Comparison of ENCODE assay signal across 1 cellular context in the genomic region with DNA sequence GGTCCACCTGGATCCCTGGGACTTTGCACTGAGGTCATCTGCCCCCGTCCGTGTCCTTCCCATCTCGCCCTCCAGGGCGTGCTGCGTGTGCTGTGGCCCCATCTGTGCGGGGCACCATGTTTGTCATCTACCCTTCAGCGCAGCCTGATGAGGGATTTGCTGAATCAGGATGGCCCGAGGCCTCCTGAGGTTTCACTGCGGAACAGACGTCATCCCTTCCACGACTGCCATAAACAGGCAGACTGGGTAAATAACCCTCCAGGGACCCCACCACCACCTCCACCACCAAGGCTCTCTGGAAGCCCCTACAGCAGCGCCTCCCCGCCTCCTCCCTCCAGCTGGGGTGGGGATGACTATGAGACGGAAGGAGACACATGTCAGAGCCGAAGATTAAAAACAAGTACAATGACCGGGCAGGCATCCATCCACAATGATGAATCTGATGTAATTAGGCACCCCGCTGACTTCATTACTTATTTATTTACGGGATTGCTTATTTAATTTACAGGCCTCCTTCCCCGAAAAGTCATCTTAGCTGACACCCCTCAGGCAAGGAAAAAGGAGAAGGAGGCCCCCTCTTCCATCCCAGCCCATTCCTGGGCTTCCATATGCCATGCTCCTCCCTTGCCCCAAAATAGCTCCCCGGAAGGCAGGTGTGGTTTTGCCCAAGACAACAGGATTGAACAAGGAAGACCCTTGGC.
A peak's percentile ranks its signal among the peaks of the same experiment; 100 is the strongest.
TF ChIP-seq lines count a peak whose summit lies in the region.

No MANE protein-coding gene starts in this region.

TF ChIP-seq in HEK293, 187 proteins besides CTCF, POLR2A, EP300 and RAD21 (continued from another document and continues in another):
- TF ChIP-seq, protein P1, sequence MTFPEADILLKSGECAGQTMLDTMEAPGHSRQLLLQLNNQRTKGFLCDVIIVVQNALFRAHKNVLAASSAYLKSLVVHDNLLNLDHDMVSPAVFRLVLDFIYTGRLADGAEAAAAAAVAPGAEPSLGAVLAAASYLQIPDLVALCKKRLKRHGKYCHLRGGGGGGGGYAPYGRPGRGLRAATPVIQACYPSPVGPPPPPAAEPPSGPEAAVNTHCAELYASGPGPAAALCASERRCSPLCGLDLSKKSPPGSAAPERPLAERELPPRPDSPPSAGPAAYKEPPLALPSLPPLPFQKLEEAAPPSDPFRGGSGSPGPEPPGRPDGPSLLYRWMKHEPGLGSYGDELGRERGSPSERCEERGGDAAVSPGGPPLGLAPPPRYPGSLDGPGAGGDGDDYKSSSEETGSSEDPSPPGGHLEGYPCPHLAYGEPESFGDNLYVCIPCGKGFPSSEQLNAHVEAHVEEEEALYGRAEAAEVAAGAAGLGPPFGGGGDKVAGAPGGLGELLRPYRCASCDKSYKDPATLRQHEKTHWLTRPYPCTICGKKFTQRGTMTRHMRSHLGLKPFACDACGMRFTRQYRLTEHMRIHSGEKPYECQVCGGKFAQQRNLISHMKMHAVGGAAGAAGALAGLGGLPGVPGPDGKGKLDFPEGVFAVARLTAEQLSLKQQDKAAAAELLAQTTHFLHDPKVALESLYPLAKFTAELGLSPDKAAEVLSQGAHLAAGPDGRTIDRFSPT (tag by site-specific recombination; IDR thresholded peaks at IDR 0.05) = peak; percentile 81
- TF ChIP-seq, protein P2, sequence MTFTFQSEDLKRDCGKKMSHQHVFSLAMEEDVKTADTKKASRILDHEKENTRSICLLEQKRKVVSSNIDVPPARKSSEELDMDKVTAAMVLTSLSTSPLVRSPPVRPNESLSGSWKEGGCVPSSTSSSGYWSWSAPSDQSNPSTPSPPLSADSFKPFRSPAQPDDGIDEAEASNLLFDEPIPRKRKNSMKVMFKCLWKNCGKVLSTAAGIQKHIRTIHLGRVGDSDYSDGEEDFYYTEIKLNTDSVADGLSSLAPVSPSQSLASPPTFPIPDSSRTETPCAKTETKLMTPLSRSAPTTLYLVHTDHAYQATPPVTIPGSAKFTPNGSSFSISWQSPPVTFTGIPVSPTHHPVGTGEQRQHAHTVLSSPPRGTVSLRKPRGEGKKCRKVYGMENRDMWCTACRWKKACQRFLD (tag by site-specific recombination; IDR thresholded peaks at IDR 0.05) = no peak
- TF ChIP-seq IKZF3 (tag by site-specific recombination; IDR thresholded peaks at IDR 0.05) = peak; percentile 65
- TF ChIP-seq ZNF302 (tag by site-specific recombination; IDR thresholded peaks at IDR 0.05; ENCODE audit: low read depth) = no peak
- peak; percentile 85 for TF ChIP-seq FEZF1 (tag by site-specific recombination; IDR thresholded peaks at IDR 0.05)
- TF ChIP-seq ZNF23 (tag by site-specific recombination; IDR thresholded peaks at IDR 0.05; ENCODE audit: borderline replicate concordance) = no peak
- TF ChIP-seq, protein P3, sequence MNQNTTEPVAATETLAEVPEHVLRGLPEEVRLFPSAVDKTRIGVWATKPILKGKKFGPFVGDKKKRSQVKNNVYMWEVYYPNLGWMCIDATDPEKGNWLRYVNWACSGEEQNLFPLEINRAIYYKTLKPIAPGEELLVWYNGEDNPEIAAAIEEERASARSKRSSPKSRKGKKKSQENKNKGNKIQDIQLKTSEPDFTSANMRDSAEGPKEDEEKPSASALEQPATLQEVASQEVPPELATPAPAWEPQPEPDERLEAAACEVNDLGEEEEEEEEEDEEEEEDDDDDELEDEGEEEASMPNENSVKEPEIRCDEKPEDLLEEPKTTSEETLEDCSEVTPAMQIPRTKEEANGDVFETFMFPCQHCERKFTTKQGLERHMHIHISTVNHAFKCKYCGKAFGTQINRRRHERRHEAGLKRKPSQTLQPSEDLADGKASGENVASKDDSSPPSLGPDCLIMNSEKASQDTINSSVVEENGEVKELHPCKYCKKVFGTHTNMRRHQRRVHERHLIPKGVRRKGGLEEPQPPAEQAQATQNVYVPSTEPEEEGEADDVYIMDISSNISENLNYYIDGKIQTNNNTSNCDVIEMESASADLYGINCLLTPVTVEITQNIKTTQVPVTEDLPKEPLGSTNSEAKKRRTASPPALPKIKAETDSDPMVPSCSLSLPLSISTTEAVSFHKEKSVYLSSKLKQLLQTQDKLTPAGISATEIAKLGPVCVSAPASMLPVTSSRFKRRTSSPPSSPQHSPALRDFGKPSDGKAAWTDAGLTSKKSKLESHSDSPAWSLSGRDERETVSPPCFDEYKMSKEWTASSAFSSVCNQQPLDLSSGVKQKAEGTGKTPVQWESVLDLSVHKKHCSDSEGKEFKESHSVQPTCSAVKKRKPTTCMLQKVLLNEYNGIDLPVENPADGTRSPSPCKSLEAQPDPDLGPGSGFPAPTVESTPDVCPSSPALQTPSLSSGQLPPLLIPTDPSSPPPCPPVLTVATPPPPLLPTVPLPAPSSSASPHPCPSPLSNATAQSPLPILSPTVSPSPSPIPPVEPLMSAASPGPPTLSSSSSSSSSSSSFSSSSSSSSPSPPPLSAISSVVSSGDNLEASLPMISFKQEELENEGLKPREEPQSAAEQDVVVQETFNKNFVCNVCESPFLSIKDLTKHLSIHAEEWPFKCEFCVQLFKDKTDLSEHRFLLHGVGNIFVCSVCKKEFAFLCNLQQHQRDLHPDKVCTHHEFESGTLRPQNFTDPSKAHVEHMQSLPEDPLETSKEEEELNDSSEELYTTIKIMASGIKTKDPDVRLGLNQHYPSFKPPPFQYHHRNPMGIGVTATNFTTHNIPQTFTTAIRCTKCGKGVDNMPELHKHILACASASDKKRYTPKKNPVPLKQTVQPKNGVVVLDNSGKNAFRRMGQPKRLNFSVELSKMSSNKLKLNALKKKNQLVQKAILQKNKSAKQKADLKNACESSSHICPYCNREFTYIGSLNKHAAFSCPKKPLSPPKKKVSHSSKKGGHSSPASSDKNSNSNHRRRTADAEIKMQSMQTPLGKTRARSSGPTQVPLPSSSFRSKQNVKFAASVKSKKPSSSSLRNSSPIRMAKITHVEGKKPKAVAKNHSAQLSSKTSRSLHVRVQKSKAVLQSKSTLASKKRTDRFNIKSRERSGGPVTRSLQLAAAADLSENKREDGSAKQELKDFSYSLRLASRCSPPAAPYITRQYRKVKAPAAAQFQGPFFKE (tag by site-specific recombination; IDR thresholded peaks at IDR 0.05; ENCODE audit: borderline replicate concordance) = no peak
- TF ChIP-seq ZNF416 (tag by site-specific recombination; IDR thresholded peaks at IDR 0.05) = no peak
- no peak for TF ChIP-seq ZNF274 (IDR thresholded peaks at IDR 0.05; ENCODE audit: low read length)
- no peak for TF ChIP-seq ZNF274 (tag by site-specific recombination; IDR thresholded peaks at IDR 0.05; ENCODE audit: borderline replicate concordance)
- TF ChIP-seq GLI4 (tag by site-specific recombination; IDR thresholded peaks at IDR 0.05) = no peak
- TF ChIP-seq ZNF426 (tag by site-specific recombination; IDR thresholded peaks at IDR 0.05) = no peak
- no peak for TF ChIP-seq ZNF830 (tag by site-specific recombination; IDR thresholded peaks at IDR 0.05; ENCODE audit: low read depth)
- no peak for TF ChIP-seq ZNF140 (tag by site-specific recombination; IDR thresholded peaks at IDR 0.05)
- TF ChIP-seq, protein P4, sequence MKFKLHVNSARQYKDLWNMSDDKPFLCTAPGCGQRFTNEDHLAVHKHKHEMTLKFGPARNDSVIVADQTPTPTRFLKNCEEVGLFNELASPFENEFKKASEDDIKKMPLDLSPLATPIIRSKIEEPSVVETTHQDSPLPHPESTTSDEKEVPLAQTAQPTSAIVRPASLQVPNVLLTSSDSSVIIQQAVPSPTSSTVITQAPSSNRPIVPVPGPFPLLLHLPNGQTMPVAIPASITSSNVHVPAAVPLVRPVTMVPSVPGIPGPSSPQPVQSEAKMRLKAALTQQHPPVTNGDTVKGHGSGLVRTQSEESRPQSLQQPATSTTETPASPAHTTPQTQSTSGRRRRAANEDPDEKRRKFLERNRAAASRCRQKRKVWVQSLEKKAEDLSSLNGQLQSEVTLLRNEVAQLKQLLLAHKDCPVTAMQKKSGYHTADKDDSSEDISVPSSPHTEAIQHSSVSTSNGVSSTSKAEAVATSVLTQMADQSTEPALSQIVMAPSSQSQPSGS (tag by site-specific recombination; IDR thresholded peaks at IDR 0.05; ENCODE audit: low read depth) = peak; percentile 87
- TF ChIP-seq ZNF514 (tag by site-specific recombination; IDR thresholded peaks at IDR 0.05) = no peak
- TF ChIP-seq ZFP37 (tag by site-specific recombination; IDR thresholded peaks at IDR 0.05) = no peak
- TF ChIP-seq ZNF175 (tag by site-specific recombination; IDR thresholded peaks at IDR 0.05) = no peak
- peak; percentile 42; the same call in 1 of the 2 replicates for TF ChIP-seq KLF8 (tag by site-specific recombination; IDR thresholded peaks at IDR 0.05)
- no peak for TF ChIP-seq ZNF747 (tag by site-specific recombination; IDR thresholded peaks at IDR 0.05)
- no peak for TF ChIP-seq BCL11B (tag by site-specific recombination; IDR thresholded peaks at IDR 0.05; ENCODE audit: low read depth)
- TF ChIP-seq, protein P5, sequence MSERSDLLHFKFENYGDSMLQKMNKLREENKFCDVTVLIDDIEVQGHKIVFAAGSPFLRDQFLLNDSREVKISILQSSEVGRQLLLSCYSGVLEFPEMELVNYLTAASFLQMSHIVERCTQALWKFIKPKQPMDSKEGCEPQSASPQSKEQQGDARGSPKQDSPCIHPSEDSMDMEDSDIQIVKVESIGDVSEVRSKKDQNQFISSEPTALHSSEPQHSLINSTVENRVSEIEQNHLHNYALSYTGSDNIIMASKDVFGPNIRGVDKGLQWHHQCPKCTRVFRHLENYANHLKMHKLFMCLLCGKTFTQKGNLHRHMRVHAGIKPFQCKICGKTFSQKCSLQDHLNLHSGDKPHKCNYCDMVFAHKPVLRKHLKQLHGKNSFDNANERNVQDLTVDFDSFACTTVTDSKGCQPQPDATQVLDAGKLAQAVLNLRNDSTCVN (tag by site-specific recombination; optimal IDR thresholded peaks at IDR 0.05) = peak; percentile 22
- no peak for TF ChIP-seq ZNF350 (tag by site-specific recombination; IDR thresholded peaks at IDR 0.05)
- TF ChIP-seq ZNF785 (tag by site-specific recombination; IDR thresholded peaks at IDR 0.05) = no peak
- no peak for TF ChIP-seq ZNF596 (tag by site-specific recombination; IDR thresholded peaks at IDR 0.05)
- TF ChIP-seq SALL2 (tag by site-specific recombination; IDR thresholded peaks at IDR 0.05; ENCODE audit: borderline replicate concordance) = no peak
- no peak for TF ChIP-seq ZNF777 (tag by site-specific recombination; IDR thresholded peaks at IDR 0.05; ENCODE audit: borderline replicate concordance)
- TF ChIP-seq ZNF701 (tag by site-specific recombination; IDR thresholded peaks at IDR 0.05) = no peak
- TF ChIP-seq, protein P6, sequence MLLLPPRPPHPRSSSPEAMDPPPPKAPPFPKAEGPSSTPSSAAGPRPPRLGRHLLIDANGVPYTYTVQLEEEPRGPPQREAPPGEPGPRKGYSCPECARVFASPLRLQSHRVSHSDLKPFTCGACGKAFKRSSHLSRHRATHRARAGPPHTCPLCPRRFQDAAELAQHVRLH (tag by site-specific recombination; IDR thresholded peaks at IDR 0.05) = peak; percentile 73
- peak; percentile 12; the same call in 1 of the 2 replicates for TF ChIP-seq ZSCAN30 (tag by site-specific recombination; IDR thresholded peaks at IDR 0.05)
- no peak for TF ChIP-seq ZNF16 (tag by site-specific recombination; IDR thresholded peaks at IDR 0.05; ENCODE audit: low read depth)
- no peak for TF ChIP-seq ZFP3 (tag by site-specific recombination; IDR thresholded peaks at IDR 0.05; ENCODE audit: low read depth)
- TF ChIP-seq ZSCAN23 (tag by site-specific recombination; IDR thresholded peaks at IDR 0.05) = peak; percentile 73; the same call in 1 of the 2 replicates
- TF ChIP-seq, protein P7, sequence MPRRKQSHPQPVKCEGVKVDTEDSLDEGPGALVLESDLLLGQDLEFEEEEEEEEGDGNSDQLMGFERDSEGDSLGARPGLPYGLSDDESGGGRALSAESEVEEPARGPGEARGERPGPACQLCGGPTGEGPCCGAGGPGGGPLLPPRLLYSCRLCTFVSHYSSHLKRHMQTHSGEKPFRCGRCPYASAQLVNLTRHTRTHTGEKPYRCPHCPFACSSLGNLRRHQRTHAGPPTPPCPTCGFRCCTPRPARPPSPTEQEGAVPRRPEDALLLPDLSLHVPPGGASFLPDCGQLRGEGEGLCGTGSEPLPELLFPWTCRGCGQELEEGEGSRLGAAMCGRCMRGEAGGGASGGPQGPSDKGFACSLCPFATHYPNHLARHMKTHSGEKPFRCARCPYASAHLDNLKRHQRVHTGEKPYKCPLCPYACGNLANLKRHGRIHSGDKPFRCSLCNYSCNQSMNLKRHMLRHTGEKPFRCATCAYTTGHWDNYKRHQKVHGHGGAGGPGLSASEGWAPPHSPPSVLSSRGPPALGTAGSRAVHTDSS (tag by site-specific recombination; IDR thresholded peaks at IDR 0.05) = peak; percentile 68
- TF ChIP-seq ZNF221 (tag by site-specific recombination; IDR thresholded peaks at IDR 0.05; ENCODE audit: borderline replicate concordance) = no peak
- peak; percentile 2; the same call in 1 of the 2 replicates for TF ChIP-seq ZNF654 (tag by site-specific recombination; IDR thresholded peaks at IDR 0.05; ENCODE audit: low read depth)
- no peak for TF ChIP-seq ZNF791 (tag by site-specific recombination; IDR thresholded peaks at IDR 0.05)
- peak; percentile 83 for TF ChIP-seq OSR2 (tag by site-specific recombination; IDR thresholded peaks at IDR 0.05)
- TF ChIP-seq KLF7 (tag by site-specific recombination; IDR thresholded peaks at IDR 0.05; ENCODE audit: borderline replicate concordance) = no peak
- no peak for TF ChIP-seq EGR2 (tag by site-specific recombination; IDR thresholded peaks at IDR 0.05; ENCODE audit: low read depth)
- TF ChIP-seq SP2 (tag by site-specific recombination; IDR thresholded peaks at IDR 0.05) = peak; percentile 56
- no peak for TF ChIP-seq ZNF626 (tag by site-specific recombination; IDR thresholded peaks at IDR 0.05)
- peak; percentile 61 for TF ChIP-seq ZXDB (tag by site-specific recombination; IDR thresholded peaks at IDR 0.05)
- TF ChIP-seq ZNF837 (tag by site-specific recombination; IDR thresholded peaks at IDR 0.05) = no peak
- TF ChIP-seq MZF1 (tag by site-specific recombination; IDR thresholded peaks at IDR 0.05; ENCODE audit: borderline replicate concordance) = peak; percentile 72
- TF ChIP-seq ZNF112 (tag by site-specific recombination; IDR thresholded peaks at IDR 0.05) = no peak
- TF ChIP-seq ZNF707 (tag by site-specific recombination; IDR thresholded peaks at IDR 0.05) = no peak
- no peak; the same call in 1 of the 2 replicates for TF ChIP-seq YY1 (tag by site-specific recombination; IDR thresholded peaks at IDR 0.05)
- peak; percentile 89 for TF ChIP-seq ZBTB17 (tag by site-specific recombination; IDR thresholded peaks at IDR 0.05)
- 0 out of 2 replicates have a peak, but pooled peaks have one; percentile 11 for TF ChIP-seq ZNF664 (tag by site-specific recombination; IDR thresholded peaks at IDR 0.05)
- TF ChIP-seq ZNF292 (tag by site-specific recombination; IDR thresholded peaks at IDR 0.05; ENCODE audit: borderline replicate concordance, low read depth) = no peak
- no peak for TF ChIP-seq ZNF404 (tag by site-specific recombination; IDR thresholded peaks at IDR 0.05)
- TF ChIP-seq ZNF768 (tag by site-specific recombination; IDR thresholded peaks at IDR 0.05) = no peak
- peak; percentile 100 for TF ChIP-seq ZNF10 (tag by site-specific recombination; IDR thresholded peaks at IDR 0.05)
